In the genomic region with DNA sequence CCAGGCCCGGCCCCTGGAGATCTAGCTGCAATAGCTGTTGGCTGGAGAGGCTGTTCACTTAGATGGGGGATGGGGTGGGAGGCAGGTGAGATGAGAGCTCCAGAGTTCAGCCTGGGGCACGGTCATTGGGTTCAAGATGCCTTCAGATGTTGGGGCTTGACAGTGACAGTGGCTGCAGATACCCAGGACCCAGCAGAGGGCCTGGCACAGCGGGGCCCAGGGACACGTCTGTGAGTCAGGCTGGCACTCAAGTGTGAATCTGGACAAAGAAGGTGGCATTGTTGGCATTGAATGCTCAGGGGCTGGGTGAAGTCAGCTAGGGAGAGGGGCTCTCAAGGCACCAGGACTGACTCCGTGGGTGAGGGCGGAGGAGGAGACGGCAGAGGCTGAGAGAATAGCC, we compare ENCODE assay signal across 1 cellular context.
TF ChIP-seq lines count a peak whose summit lies in the region.

No MANE protein-coding gene starts in this region.

TF ChIP-seq in GM12878, 131 proteins besides CTCF, POLR2A, EP300 and RAD21 (continued from another document):
- no peak for TF ChIP-seq RELA (IDR thresholded peaks at IDR 0.05; ENCODE audit: borderline replicate concordance, partially characterized antibody)
- TF ChIP-seq, protein P1, sequence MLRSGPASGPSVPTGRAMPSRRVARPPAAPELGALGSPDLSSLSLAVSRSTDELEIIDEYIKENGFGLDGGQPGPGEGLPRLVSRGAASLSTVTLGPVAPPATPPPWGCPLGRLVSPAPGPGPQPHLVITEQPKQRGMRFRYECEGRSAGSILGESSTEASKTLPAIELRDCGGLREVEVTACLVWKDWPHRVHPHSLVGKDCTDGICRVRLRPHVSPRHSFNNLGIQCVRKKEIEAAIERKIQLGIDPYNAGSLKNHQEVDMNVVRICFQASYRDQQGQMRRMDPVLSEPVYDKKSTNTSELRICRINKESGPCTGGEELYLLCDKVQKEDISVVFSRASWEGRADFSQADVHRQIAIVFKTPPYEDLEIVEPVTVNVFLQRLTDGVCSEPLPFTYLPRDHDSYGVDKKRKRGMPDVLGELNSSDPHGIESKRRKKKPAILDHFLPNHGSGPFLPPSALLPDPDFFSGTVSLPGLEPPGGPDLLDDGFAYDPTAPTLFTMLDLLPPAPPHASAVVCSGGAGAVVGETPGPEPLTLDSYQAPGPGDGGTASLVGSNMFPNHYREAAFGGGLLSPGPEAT (IDR thresholded peaks at IDR 0.05; ENCODE audit: low read depth): no peak
- TF ChIP-seq, protein P2, sequence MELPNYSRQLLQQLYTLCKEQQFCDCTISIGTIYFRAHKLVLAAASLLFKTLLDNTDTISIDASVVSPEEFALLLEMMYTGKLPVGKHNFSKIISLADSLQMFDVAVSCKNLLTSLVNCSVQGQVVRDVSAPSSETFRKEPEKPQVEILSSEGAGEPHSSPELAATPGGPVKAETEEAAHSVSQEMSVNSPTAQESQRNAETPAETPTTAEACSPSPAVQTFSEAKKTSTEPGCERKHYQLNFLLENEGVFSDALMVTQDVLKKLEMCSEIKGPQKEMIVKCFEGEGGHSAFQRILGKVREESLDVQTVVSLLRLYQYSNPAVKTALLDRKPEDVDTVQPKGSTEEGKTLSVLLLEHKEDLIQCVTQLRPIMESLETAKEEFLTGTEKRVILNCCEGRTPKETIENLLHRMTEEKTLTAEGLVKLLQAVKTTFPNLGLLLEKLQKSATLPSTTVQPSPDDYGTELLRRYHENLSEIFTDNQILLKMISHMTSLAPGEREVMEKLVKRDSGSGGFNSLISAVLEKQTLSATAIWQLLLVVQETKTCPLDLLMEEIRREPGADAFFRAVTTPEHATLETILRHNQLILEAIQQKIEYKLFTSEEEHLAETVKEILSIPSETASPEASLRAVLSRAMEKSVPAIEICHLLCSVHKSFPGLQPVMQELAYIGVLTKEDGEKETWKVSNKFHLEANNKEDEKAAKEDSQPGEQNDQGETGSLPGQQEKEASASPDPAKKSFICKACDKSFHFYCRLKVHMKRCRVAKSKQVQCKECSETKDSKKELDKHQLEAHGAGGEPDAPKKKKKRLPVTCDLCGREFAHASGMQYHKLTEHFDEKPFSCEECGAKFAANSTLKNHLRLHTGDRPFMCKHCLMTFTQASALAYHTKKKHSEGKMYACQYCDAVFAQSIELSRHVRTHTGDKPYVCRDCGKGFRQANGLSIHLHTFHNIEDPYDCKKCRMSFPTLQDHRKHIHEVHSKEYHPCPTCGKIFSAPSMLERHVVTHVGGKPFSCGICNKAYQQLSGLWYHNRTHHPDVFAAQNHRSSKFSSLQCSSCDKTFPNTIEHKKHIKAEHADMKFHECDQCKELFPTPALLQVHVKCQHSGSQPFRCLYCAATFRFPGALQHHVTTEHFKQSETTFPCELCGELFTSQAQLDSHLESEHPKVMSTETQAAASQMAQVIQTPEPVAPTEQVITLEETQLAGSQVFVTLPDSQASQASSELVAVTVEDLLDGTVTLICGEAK (IDR thresholded peaks at IDR 0.05; ENCODE audit: borderline replicate concordance): no peak
- TF ChIP-seq SUZ12 (IDR thresholded peaks at IDR 0.05; ENCODE audit: unreplicated experiment): no peak
- no peak for TF ChIP-seq MXI1 (IDR thresholded peaks at IDR 0.05; ENCODE audit: low read depth, low read length)
- TF ChIP-seq JUND (IDR thresholded peaks at IDR 0.05; ENCODE audit: low read depth, low read length): no peak
- TF ChIP-seq, protein P3, sequence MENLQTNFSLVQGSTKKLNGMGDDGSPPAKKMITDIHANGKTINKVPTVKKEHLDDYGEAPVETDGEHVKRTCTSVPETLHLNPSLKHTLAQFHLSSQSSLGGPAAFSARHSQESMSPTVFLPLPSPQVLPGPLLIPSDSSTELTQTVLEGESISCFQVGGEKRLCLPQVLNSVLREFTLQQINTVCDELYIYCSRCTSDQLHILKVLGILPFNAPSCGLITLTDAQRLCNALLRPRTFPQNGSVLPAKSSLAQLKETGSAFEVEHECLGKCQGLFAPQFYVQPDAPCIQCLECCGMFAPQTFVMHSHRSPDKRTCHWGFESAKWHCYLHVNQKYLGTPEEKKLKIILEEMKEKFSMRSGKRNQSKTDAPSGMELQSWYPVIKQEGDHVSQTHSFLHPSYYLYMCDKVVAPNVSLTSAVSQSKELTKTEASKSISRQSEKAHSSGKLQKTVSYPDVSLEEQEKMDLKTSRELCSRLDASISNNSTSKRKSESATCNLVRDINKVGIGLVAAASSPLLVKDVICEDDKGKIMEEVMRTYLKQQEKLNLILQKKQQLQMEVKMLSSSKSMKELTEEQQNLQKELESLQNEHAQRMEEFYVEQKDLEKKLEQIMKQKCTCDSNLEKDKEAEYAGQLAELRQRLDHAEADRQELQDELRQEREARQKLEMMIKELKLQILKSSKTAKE (IDR thresholded peaks at IDR 0.05; ENCODE audit: low read depth, poor library complexity, severe bottlenecking): no peak
- no peak for TF ChIP-seq TCF7 (IDR thresholded peaks at IDR 0.05; ENCODE audit: borderline replicate concordance)
- TF ChIP-seq ZNF217 (IDR thresholded peaks at IDR 0.05): no peak
- TF ChIP-seq, protein P4, sequence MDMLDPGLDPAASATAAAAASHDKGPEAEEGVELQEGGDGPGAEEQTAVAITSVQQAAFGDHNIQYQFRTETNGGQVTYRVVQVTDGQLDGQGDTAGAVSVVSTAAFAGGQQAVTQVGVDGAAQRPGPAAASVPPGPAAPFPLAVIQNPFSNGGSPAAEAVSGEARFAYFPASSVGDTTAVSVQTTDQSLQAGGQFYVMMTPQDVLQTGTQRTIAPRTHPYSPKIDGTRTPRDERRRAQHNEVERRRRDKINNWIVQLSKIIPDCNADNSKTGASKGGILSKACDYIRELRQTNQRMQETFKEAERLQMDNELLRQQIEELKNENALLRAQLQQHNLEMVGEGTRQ (IDR thresholded peaks at IDR 0.05; ENCODE audit: borderline replicate concordance, low read depth, low read length): no peak
- no peak for TF ChIP-seq MYC (IDR thresholded peaks at IDR 0.05; ENCODE audit: insufficient read depth, insufficient read length, insufficient replicate concordance, low read length, severe bottlenecking)
- TF ChIP-seq GABPA (IDR thresholded peaks at IDR 0.05; ENCODE audit: low read depth): no peak
- no peak for TF ChIP-seq YBX1 (IDR thresholded peaks at IDR 0.05)
- no peak for TF ChIP-seq SUPT20H (IDR thresholded peaks at IDR 0.05; ENCODE audit: borderline replicate concordance, control insufficient read depth, low read depth, low read length)
